In the genomic region with DNA sequence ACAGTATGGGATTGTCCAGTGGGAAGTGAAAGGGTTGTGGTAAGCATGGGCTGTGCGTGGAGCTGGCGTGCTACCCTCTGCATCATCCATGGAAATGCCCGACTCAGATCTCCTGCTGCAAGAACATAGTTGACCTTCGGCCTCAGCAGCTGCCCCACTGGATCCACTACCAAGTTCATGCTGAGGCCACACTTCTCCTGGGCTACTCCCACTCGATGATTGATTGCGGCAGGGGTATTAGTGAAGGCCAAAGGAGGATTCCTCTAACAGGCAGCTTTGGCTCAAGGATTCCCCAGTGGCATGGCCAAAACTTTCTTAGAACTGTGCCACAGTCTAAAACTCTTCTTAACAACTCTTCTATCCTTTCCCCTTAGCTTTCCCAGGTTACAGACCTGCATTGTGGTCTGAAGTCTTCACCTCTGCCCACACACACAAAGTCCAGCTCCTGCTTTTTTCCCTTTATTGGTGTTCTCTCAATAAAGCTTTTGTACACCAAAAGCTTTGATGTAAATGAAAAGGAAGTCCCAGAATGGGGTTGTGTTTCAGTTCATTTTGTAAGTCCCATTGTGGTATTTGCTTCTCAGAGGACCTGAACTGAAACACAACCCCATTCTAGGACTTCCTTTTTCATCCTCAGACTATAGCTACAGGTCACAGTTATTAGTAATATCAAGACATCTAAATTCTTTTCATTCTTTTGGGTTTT, we compare ENCODE assay signal across 10 cellular contexts. TPM values are rescaled to one million over a fixed set of nuclear protein-coding genes. Genes with fewer than 3 reads are reported as not detected.
A peak's percentile ranks its signal among the peaks of the same experiment; 100 is the strongest.
DNase-seq lines count a peak whose midpoint lies in the region; ATAC-seq and TF ChIP-seq lines count a peak whose summit lies in the region.
"Had no signal": no experiment of that assay in that cellular context is flagged by ENCODE, and none has a peak within 500 bp of the region (broad histone marks: within the 10 kb centered on the region; RNA-seq: fewer than 3 reads in every experiment).

No MANE protein-coding gene starts in this region.

- H3K4me1 Mint-ChIP-seq in neural progenitor cell = peaks cover 22% of the 10 kb centered on the region

- no peak overlapping the region for H3K27ac Mint-ChIP-seq in neural progenitor cell

- peaks cover 17% of the 10 kb centered on the region for H3F3A ChIP-seq in neural progenitor cell (ENCODE audit: low read depth)

- no peaks in the 10 kb centered on the region for H3K9me3 ChIP-seq in neutrophil
- no peaks in the 10 kb centered on the region for H3K9me3 ChIP-seq in neural progenitor cell (ENCODE audit: low read depth)

- TF ChIP-seq CTCF in neutrophil (IDR thresholded peaks at IDR 0.05) (no peak), neural progenitor cell (IDR thresholded peaks at IDR 0.05) (no peak)

- H3K27me3 ChIP-seq in neutrophil = no peaks in the 10 kb centered on the region
- H3K27me3 ChIP-seq in neural progenitor cell = no peaks in the 10 kb centered on the region

- no peak overlapping the region for H2AFZ ChIP-seq in neural progenitor cell (replicated peaks)

- no peaks in the 10 kb centered on the region for H3K27me3 Mint-ChIP-seq in neural progenitor cell (ENCODE audit: insufficient read depth, low read depth)

- H4K20me1 ChIP-seq in neural progenitor cell (ENCODE audit: low read depth) = no peaks in the 10 kb centered on the region

- H3K4me1 ChIP-seq in neutrophil (ENCODE audit: control insufficient read depth in 1 of 2, insufficient read depth in 1 of 2, low read depth in 1 of 2, low read length in 1 of 2) = peaks cover 58 to 59% of the 10 kb centered on the region in 2 experiments
- peaks cover 6% of the 10 kb centered on the region for H3K4me1 ChIP-seq in neural progenitor cell

- H3K9me3 Mint-ChIP-seq in neural progenitor cell = no peaks in the 10 kb centered on the region
- H3K9me3 Mint-ChIP-seq: activated T-cell treated with anti-CD3 and anti-CD28 coated beads, Interleukin-2, amount 50 U/mL, for 4 hours had no signal

- peak; percentile 77 for ATAC-seq in GM19035 (IDR thresholded peaks at IDR 0.05; ENCODE audit: unreplicated experiment)
- ATAC-seq in HG02759 (IDR thresholded peaks at IDR 0.05; ENCODE audit: unreplicated experiment) = peak; percentile 63
- ATAC-seq: activated T-cell treated with anti-CD3 and anti-CD28 coated beads, Interleukin-2, amount 50 U/mL, for 4 hours had no signal

- no peaks in the 10 kb centered on the region for H3K36me3 ChIP-seq in neutrophil
- no peaks in the 10 kb centered on the region for H3K36me3 ChIP-seq in neural progenitor cell

- H3K79me2 ChIP-seq in neural progenitor cell (ENCODE audit: low read depth) = no peaks in the 10 kb centered on the region

- H3K4me3 Mint-ChIP-seq in neural progenitor cell = no peak overlapping the region
- H3K4me3 Mint-ChIP-seq: activated T-cell treated with anti-CD3 and anti-CD28 coated beads, Interleukin-2, amount 50 U/mL, for 4 hours had no signal

- peak; percentile 18 to 21 for DNase-seq in Kasumi-1 (lab: John Stamatoyannopoulos, UW)
- no peak for DNase-seq in neural progenitor cell (ENCODE audit: low spot score)
- no peak for DNase-seq in HUDEP-2 (lab: John Stamatoyannopoulos, UW; ENCODE audit: unreplicated experiment in 76 of 76)
- DNase-seq in mesenteric fat pad (ENCODE audit: low spot score) = no peak
- DNase-seq: activated T-cell treated with anti-CD3 and anti-CD28 coated beads, Interleukin-2, amount 50 U/mL, for 4 hours; NCI-H524 had no signal

- no peak overlapping the region for H3K9ac ChIP-seq in neural progenitor cell

- H3K4me2 ChIP-seq in neural progenitor cell = no peak overlapping the region

- no peak overlapping the region for H3K4me3 ChIP-seq in neutrophil (ENCODE audit: low read depth in 1 of 2, low read length in 1 of 2)
- H3K4me3 ChIP-seq in neural progenitor cell = no peak overlapping the region

- no peaks in the 10 kb centered on the region for H3K36me3 Mint-ChIP-seq in neural progenitor cell

- H3K27ac ChIP-seq in neutrophil (peak overlapping the region; percentile 42), neural progenitor cell (no peak overlapping the region)
- H3K27ac ChIP-seq: epithelial cell of prostate had no signal

RNA-seq across cellular contexts. Expression of a gene that starts 4.9 kb away (rescaled TPM):
- total RNA-seq in neural progenitor cell (ENCODE audit: low replicate concordance) (63.6 and 108 TPM in 2 replicates), mesenteric fat pad (50.1 TPM)

Comparison
In these comparisons a context has a peak if more than half of its experiments do, and no peak if none do; other contexts are left out.
1. DNase-seq: peak in Kasumi-1 (2 of 2); none in neural progenitor cell (single experiment), HUDEP-2 (0 of 76) and mesenteric fat pad (single experiment).